17 cellular contexts compared by ENCODE assay signal in genomic region chr22:30332551-30332950, GRCh38. TPM values are rescaled to one million over a fixed set of nuclear protein-coding genes. Genes with fewer than 3 reads are reported as not detected.
A peak's percentile ranks its signal among the peaks of the same experiment; 100 is the strongest.
DNase-seq lines count a peak whose midpoint lies in the region; ATAC-seq and TF ChIP-seq lines count a peak whose summit lies in the region.
"Had no signal": no experiment of that assay in that cellular context is flagged by ENCODE, and none has a peak within 500 bp of the region (broad histone marks: within the 10 kb centered on the region; RNA-seq: fewer than 3 reads in every experiment).

No MANE protein-coding gene starts in this region.

- peak overlapping the region; percentile 21 for H3K27ac ChIP-seq in AG04450 (ENCODE audit: low read depth, low read length)
- H3K27ac ChIP-seq in RWPE1: peak overlapping the region; percentile 35
- H3K27ac ChIP-seq in caudate nucleus (ENCODE audit: low read depth, low read length): peak overlapping the region; percentile 48
- H3K27ac ChIP-seq: prostate gland, suprapubic skin had no signal

- no peak for ATAC-seq in HG02884 (IDR thresholded peaks at IDR 0.05; ENCODE audit: unreplicated experiment)
- ATAC-seq: natural killer cell, Right ventricle myocardium inferior had no signal

- no peaks in the 10 kb centered on the region for H3K9me3 ChIP-seq in AG04450 (ENCODE audit: control insufficient read depth, insufficient read depth, low read length)
- H3K9me3 ChIP-seq: prostate gland, suprapubic skin had no signal

- no peak overlapping the region for H3K4me3 ChIP-seq in AG04450 (ENCODE audit: low read depth, low read length)
- H3K4me3 ChIP-seq: prostate gland, suprapubic skin had no signal

- POLR2A ChIA-PET in AG04450 (lab: Yijun Ruan, JAX): no interaction called here
- POLR2A ChIA-PET in RWPE1 (lab: Yijun Ruan, JAX; ENCODE audit: low non-redundant PET): no interaction called here

- H3K4me3 Mint-ChIP-seq in nephron progenitor cell: no peak overlapping the region
- H3K4me3 Mint-ChIP-seq: memory B cell, natural killer cell had no signal

- peak overlapping the region; percentile 88 for H3K27ac Mint-ChIP-seq in nephron progenitor cell
- H3K27ac Mint-ChIP-seq: memory B cell had no signal

- TF ChIP-seq CTCF in AG04450 (IDR thresholded peaks at IDR 0.05; ENCODE audit: low read depth, low read length) (no peak), RWPE1 (conservative IDR thresholded peaks at IDR 0.05; ENCODE audit: low read depth) (no peak), nephron progenitor cell (IDR thresholded peaks at IDR 0.05) (no peak)

- peaks cover 57% of the 10 kb centered on the region for H3K36me3 Mint-ChIP-seq in nephron progenitor cell (ENCODE audit: low read depth)
- H3K36me3 Mint-ChIP-seq: natural killer cell had no signal

- DNase-seq in AG04450 (ENCODE audit: low read depth, low spot score) (no peak), RWPE1 (ENCODE audit: low spot score) (no peak), caudate nucleus (lab: John Stamatoyannopoulos, UW) (peak in 31 of 61 donors; percentile 6 to 61 (median 24)), nephron progenitor cell (no peak), NCI-H510A (lab: John Stamatoyannopoulos, UW) (no peak)
- DNase-seq in activated effector memory CD4-positive, alpha-beta T cell treated with anti-CD3 and anti-CD28 coated beads, Interleukin-2, amount 50 U/mL, for 16 hours: no peak
- DNase-seq: activated effector memory CD4-positive, alpha-beta T cell treated with Interleukin-2 at 50 U/mL for 16 hours; DND-41; IMR-90; natural killer cell; NCI-H1436 treated with DMSO at 0.1 percent for 48 hours; NCI-H2171 treated with DMSO at 0.1 percent for 48 hours had no signal

- peaks cover 3% of the 10 kb centered on the region for H3K27me3 Mint-ChIP-seq in nephron progenitor cell (ENCODE audit: low read depth, poor library complexity)
- H3K27me3 Mint-ChIP-seq: memory B cell had no signal

- no peaks in the 10 kb centered on the region for H3K9me3 Mint-ChIP-seq in nephron progenitor cell
- H3K9me3 Mint-ChIP-seq: memory B cell, natural killer cell had no signal

- no peaks in the 10 kb centered on the region for H3K27me3 ChIP-seq in AG04450 (ENCODE audit: control insufficient read depth, insufficient read depth, low read length)
- H3K27me3 ChIP-seq: suprapubic skin had no signal

- peaks cover 2% of the 10 kb centered on the region for H3K4me1 Mint-ChIP-seq in nephron progenitor cell

- CTCF ChIA-PET in AG04450 (lab: Charles Lee): interaction anchor here (2.2 kb wide), 1 partner anchor 45 kb away, joined by 8 read pairs; no protein-coding TSS in a partner anchor
- CTCF ChIA-PET in RWPE1 (lab: Yijun Ruan, JAX): interaction anchor here (0.6 kb wide), 1 partner anchor 77 kb away, joined by 4 read pairs; no protein-coding TSS in a partner anchor

RNA-seq across cellular contexts. Expression of gene TBC1D10A, which starts 5.8 kb away (rescaled TPM):
- polyA plus RNA-seq in AG04450 (2011; rRNA removed): 14.5 and 17.5 TPM in 2 replicates
- polyA minus RNA-seq in AG04450 (2011; rRNA and poly(A)+ RNA removed): 27.6 and 30.0 TPM in 2 replicates

RNA-seq across cellular contexts. Expression of gene SF3A1, which starts 24.1 kb away (rescaled TPM):
- polyA plus RNA-seq in AG04450 (2011; rRNA removed): 53.1 and 82.7 TPM in 2 replicates
- polyA minus RNA-seq in AG04450 (2011; rRNA and poly(A)+ RNA removed): 110 and 164 TPM in 2 replicates

RNA-seq across cellular contexts. Expression of gene CCDC157, which starts 24.3 kb away (rescaled TPM):
- polyA plus RNA-seq in AG04450 (2011; rRNA removed): 1.6 and 1.8 TPM in 2 replicates
- 0.83 and 1.8 TPM in 2 replicates for polyA minus RNA-seq in AG04450 (2011; rRNA and poly(A)+ RNA removed)

RNA-seq across cellular contexts. Expression of gene CASTOR1, which starts 43.2 kb away (rescaled TPM):
- 12.0 and 15.3 TPM in 2 replicates for polyA plus RNA-seq in AG04450 (2011; rRNA removed)
- 5.9 and 7.2 TPM in 2 replicates for polyA minus RNA-seq in AG04450 (2011; rRNA and poly(A)+ RNA removed)

RNA-seq across cellular contexts. Expression of gene RNF215, which starts 54.7 kb away (rescaled TPM):
- polyA plus RNA-seq in AG04450 (2011; rRNA removed): 11.4 and 12.1 TPM in 2 replicates
- 21.1 and 25.1 TPM in 2 replicates for polyA minus RNA-seq in AG04450 (2011; rRNA and poly(A)+ RNA removed)

Comparison
In these comparisons a context has a peak if more than half of its experiments do, and no peak if none do; other contexts are left out.
1. DNase-seq: peak in caudate nucleus (31 of 61); none in AG04450 (single experiment), RWPE1 (single experiment), nephron progenitor cell (single experiment), NCI-H510A (single experiment) and activated effector memory CD4-positive, alpha-beta T cell treated with anti-CD3 and anti-CD28 coated beads, Interleukin-2, amount 50 U/mL, for 16 hours (single experiment).
2. Peak in every context shown above with its lines, with median percentiles within 50 percentile points of each other: H3K27ac ChIP-seq.